Comparison of ENCODE assay signal across 8 cellular contexts in the genomic region with DNA sequence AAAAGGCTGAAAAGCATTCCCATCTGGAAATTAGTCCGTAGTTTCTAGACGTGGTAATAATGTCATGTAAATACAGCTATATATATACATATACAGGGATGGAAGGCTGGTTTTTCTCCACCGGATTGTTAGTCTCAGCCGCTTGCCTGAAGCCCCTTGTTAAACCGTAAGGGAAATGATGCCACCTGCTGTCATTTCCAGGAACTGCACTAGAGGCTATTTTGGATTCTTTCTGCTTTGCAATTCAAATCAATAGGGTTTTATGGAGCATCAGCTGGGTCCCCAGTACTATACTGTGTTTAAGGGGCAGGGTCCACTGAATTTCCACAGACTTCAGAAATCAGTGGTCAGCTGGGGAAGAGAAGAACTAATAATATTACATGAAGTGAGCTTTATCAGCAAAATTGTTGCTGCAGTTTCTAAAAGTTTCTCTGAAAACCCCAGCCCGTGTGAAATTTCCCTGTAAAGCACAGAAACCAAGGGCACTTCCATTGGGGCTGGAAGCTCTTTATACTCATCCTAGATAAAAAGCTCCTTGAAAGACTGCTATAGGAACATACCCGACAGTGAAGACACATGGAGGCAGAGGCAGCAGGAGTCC. TPM values are rescaled to one million over a fixed set of nuclear protein-coding genes. Genes with fewer than 3 reads are reported as not detected.
DNase-seq lines count a peak whose midpoint lies in the region; ATAC-seq lines count a peak whose summit lies in the region.

No MANE protein-coding gene starts in this region.

- ATAC-seq in GM21825 (IDR thresholded peaks at IDR 0.05; ENCODE audit: unreplicated experiment) (peak; percentile 71), GM18861 (IDR thresholded peaks at IDR 0.05; ENCODE audit: unreplicated experiment) (no peak)

- H3K9me3 ChIP-seq in skeletal muscle tissue (ENCODE audit: control insufficient read depth in 3 of 3, low read length in 3 of 3): no peaks in the 10 kb centered on the region

- DNase-seq in Caki2 (ENCODE audit: low read depth) (peak; percentile 48), NCI-H1694 (lab: John Stamatoyannopoulos, UW) (peak; percentile 95), T-helper 2 cell (peak; percentile 20 to 74 (median 58)), amniotic stem cell (lab: John Stamatoyannopoulos, UW) (peak; percentile 23), hepatic stellate cell (ENCODE audit: low spot score) (peak; percentile 73)

- peaks cover 49 to 58% (median 55%) of the 10 kb centered on the region in 3 donors for H3K4me1 ChIP-seq in skeletal muscle tissue (ENCODE audit: control insufficient read depth in 3 of 3, insufficient read depth in 3 of 3, low read length in 3 of 3)

- H3K4me3 ChIP-seq in skeletal muscle tissue (ENCODE audit: low read length in 3 of 3): peak overlapping the region in 1 of 3 donors; percentile 9

- H3K27ac ChIP-seq in skeletal muscle tissue (ENCODE audit: low read depth, low read length): peak overlapping the region; percentile 94

- no peaks in the 10 kb centered on the region for H3K27me3 ChIP-seq in skeletal muscle tissue (ENCODE audit: control insufficient read depth in 3 of 3, insufficient read depth in 3 of 3, low read length in 3 of 3)

- H3K36me3 ChIP-seq in skeletal muscle tissue (ENCODE audit: control insufficient read depth in 3 of 3, insufficient read depth in 3 of 3, low read length in 3 of 3): peaks cover 11 to 36% (median 18%) of the 10 kb centered on the region in 3 donors

- in situ Hi-C loops in Caki2 (cut with HindIII; ENCODE audit: low pct_unique_long_range_greater_than_20kb, low sequenced_read_pairs): no loop called here

- peak overlapping the region; percentile 8 to 78 (median 62) for H3K9ac ChIP-seq in skeletal muscle tissue (ENCODE audit: low read depth in 1 of 3, low read length in 3 of 3)

RNA-seq across cellular contexts. Expression of a gene that starts 33.8 kb away (rescaled TPM):
- total RNA-seq in Caki2 (2014; rRNA removed; shearing (Covaris generic); ENCODE audit: low replicate concordance): 148 and 159 TPM in 2 replicates
- total RNA-seq in skeletal muscle tissue: 41.8 TPM

RNA-seq across cellular contexts. Expression of a gene that starts 58.0 kb away (rescaled TPM):
- not detected in 2 replicates for total RNA-seq in Caki2 (2014; rRNA removed; shearing (Covaris generic); ENCODE audit: low replicate concordance)
- total RNA-seq in skeletal muscle tissue: 45.9 TPM

Comparison
In these comparisons a context has a peak if more than half of its experiments do, and no peak if none do; other contexts are left out.
1. DNase-seq: peak in every context shown above with its lines; median percentile 95 in NCI-H1694; 73 in hepatic stellate cell; 58 in T-helper 2 cell; 48 in Caki2; 23 in amniotic stem cell.
2. RNA of a gene that starts 58.0 kb away (total RNA-seq): 45.9 TPM in skeletal muscle tissue (single experiment); not detected in Caki2; every median in the first group is over 10 times any median in the second.